Comparison of ENCODE assay signal across 1 cellular context in the genomic region with DNA sequence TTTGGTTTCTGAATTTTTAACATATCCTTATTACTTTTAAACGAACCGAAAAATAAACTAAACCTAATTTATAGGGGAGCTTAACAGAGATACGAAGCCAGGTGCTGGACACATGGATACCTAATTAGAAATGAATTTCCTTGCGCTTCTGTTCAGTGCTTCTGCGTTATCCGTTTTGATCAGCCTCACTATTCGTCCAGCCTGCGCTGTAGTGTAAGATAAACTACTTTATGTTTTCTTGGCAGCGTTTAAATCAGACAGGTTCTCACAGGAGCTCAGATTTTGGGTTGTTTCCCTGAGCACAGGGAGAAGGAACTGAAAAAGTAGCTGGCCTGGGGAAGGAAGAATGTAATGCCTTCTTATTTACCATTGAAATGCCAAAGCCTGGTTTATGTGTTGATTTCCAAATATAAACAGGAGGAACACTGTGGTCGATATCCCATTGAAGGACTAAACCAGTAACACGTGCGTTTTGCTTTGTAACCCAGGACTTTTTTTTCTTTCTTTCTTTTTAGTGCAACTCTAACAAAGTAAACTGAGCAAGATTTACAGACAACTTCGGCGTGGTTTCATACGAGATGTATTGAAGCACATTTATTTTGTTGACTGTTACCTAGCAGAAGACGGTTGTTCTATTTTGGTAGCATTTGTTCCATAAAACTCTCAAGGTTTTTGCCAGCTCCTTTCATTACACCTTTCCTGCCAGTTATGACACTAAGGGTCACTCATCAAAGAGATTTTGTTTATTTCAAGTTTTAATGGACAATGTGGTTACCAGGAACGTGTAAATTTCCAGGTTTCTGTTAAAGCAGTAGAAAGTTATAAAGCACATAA.
TF ChIP-seq lines count a peak whose summit lies in the region.

No MANE protein-coding gene starts in this region.

TF ChIP-seq in WTC11, 78 proteins besides CTCF, POLR2A, EP300 and RAD21 (continued from another document):
- TF ChIP-seq, protein P1, sequence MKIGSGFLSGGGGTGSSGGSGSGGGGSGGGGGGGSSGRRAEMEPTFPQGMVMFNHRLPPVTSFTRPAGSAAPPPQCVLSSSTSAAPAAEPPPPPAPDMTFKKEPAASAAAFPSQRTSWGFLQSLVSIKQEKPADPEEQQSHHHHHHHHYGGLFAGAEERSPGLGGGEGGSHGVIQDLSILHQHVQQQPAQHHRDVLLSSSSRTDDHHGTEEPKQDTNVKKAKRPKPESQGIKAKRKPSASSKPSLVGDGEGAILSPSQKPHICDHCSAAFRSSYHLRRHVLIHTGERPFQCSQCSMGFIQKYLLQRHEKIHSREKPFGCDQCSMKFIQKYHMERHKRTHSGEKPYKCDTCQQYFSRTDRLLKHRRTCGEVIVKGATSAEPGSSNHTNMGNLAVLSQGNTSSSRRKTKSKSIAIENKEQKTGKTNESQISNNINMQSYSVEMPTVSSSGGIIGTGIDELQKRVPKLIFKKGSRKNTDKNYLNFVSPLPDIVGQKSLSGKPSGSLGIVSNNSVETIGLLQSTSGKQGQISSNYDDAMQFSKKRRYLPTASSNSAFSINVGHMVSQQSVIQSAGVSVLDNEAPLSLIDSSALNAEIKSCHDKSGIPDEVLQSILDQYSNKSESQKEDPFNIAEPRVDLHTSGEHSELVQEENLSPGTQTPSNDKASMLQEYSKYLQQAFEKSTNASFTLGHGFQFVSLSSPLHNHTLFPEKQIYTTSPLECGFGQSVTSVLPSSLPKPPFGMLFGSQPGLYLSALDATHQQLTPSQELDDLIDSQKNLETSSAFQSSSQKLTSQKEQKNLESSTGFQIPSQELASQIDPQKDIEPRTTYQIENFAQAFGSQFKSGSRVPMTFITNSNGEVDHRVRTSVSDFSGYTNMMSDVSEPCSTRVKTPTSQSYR (CRISPR knock-in tag; IDR thresholded peaks at IDR 0.05): no peak
- TF ChIP-seq, protein P2, sequence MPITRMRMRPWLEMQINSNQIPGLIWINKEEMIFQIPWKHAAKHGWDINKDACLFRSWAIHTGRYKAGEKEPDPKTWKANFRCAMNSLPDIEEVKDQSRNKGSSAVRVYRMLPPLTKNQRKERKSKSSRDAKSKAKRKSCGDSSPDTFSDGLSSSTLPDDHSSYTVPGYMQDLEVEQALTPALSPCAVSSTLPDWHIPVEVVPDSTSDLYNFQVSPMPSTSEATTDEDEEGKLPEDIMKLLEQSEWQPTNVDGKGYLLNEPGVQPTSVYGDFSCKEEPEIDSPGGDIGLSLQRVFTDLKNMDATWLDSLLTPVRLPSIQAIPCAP (CRISPR knock-in tag; IDR thresholded peaks at IDR 0.05): no peak
- TF ChIP-seq, protein P3, sequence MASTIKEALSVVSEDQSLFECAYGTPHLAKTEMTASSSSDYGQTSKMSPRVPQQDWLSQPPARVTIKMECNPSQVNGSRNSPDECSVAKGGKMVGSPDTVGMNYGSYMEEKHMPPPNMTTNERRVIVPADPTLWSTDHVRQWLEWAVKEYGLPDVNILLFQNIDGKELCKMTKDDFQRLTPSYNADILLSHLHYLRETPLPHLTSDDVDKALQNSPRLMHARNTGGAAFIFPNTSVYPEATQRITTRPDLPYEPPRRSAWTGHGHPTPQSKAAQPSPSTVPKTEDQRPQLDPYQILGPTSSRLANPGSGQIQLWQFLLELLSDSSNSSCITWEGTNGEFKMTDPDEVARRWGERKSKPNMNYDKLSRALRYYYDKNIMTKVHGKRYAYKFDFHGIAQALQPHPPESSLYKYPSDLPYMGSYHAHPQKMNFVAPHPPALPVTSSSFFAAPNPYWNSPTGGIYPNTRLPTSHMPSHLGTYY (CRISPR knock-in tag; IDR thresholded peaks at IDR 0.05): no peak
- TF ChIP-seq PRRX2 (CRISPR knock-in tag; IDR thresholded peaks at IDR 0.05) (no peak), ETV6 (CRISPR knock-in tag; IDR thresholded peaks at IDR 0.05) (no peak)
- TF ChIP-seq, protein P4, sequence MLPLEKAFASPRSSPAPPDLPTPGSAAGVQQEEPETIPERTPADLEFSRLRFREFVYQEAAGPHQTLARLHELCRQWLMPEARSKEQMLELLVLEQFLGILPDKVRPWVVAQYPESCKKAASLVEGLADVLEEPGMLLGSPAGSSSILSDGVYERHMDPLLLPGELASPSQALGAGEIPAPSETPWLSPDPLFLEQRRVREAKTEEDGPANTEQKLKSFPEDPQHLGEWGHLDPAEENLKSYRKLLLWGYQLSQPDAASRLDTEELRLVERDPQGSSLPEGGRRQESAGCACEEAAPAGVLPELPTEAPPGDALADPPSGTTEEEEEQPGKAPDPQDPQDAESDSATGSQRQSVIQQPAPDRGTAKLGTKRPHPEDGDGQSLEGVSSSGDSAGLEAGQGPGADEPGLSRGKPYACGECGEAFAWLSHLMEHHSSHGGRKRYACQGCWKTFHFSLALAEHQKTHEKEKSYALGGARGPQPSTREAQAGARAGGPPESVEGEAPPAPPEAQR (CRISPR knock-in tag; IDR thresholded peaks at IDR 0.05): no peak
- TF ChIP-seq, protein P5, sequence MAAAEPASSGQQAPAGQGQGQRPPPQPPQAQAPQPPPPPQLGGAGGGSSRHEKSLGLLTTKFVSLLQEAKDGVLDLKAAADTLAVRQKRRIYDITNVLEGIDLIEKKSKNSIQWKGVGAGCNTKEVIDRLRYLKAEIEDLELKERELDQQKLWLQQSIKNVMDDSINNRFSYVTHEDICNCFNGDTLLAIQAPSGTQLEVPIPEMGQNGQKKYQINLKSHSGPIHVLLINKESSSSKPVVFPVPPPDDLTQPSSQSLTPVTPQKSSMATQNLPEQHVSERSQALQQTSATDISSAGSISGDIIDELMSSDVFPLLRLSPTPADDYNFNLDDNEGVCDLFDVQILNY (CRISPR knock-in tag; IDR thresholded peaks at IDR 0.05): no peak
